ENCODE assay signal across 2 cellular contexts in genomic region chr7:150781961-150782360, GRCh38.
TF ChIP-seq lines count a peak whose summit lies in the region.

No MANE protein-coding gene starts in this region.

TF ChIP-seq in liver, 16 proteins besides CTCF, POLR2A, EP300 and RAD21:
- no peak for TF ChIP-seq SP1 (IDR thresholded peaks at IDR 0.05)
- no peak for TF ChIP-seq MAX (IDR thresholded peaks at IDR 0.05)
- no peak for TF ChIP-seq ZBTB33 (IDR thresholded peaks at IDR 0.05)
- TF ChIP-seq FOXA2 (IDR thresholded peaks at IDR 0.05) = no peak
- no peak for TF ChIP-seq ATF3 (IDR thresholded peaks at IDR 0.05)
- TF ChIP-seq TAF1 (conservative IDR thresholded peaks at IDR 0.05) = no peak

TF ChIP-seq in HepG2, 621 proteins besides CTCF, POLR2A, EP300 and RAD21:
- TF ChIP-seq ASH2L (IDR thresholded peaks at IDR 0.05; ENCODE audit: insufficient read length, low read depth, low read length) (no peak), LRRFIP1 (CRISPR knock-in tag; conservative IDR thresholded peaks at IDR 0.05) (no peak)
